ENCODE assay signal across 24 cellular contexts in the genomic region with DNA sequence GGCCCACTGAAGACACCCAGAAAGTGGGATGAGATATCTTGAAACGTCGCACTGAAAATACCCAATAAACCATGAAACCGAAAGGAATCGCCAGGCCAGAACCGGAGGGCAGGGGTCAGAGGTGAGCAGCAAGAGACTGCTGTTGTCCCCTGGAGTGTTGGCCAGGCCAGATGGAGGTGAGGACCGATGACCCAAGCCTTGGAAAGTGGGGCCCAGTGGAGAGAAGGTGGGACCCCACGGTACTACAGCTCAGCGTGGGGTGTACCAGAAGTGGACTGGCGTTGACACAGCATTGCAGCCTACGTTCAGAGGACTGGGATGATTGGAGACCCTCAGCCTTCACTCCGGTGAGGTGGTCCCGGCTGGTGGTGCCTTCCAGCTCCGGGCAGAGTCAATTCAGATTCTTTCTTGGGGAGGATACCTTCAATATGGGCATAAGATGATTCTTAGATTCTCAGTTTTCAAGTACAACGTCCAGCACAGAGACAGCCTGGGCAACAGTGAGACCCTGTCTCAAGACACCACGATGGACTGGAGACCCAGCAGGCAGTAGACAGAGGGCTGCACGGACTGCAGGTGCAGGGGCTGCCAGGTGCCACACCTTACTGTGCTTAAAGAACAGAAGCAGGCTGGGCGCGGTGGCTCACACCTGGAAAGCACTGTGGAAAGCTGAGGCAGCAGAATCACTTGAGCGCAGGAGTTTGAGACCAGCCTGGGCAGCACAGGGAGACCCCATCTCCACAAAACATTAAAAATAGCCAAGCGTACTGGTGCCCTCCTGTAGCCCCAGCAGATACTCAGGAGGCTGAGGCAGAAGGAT. TPM values are rescaled to one million over a fixed set of nuclear protein-coding genes. Genes with fewer than 3 reads are reported as not detected.
DNase-seq lines count a peak whose midpoint lies in the region; ATAC-seq and TF ChIP-seq lines count a peak whose summit lies in the region.
"Had no signal": no experiment of that assay in that cellular context is flagged by ENCODE, and none has a peak within 500 bp of the region (broad histone marks: within the 10 kb centered on the region; RNA-seq: fewer than 3 reads in every experiment).

No MANE protein-coding gene starts in this region.

- WGBS in heart right ventricle, 2 donors, result 97% methylated on average over 20 of the region's 20 CpGs

- no peak overlapping the region for H2AFZ ChIP-seq in osteoblast (ENCODE audit: low read length)

- peak overlapping the region in 1 of 7 donors; percentile 51 for H3K4me3 Mint-ChIP-seq in CD8-positive, alpha-beta memory T cell
- H3K4me3 Mint-ChIP-seq in activated T-helper 17 cell treated with anti-CD3 and anti-CD28 coated beads, Interleukin-2, amount 50 U/mL, for 72 hours, result no peak overlapping the region
- H3K4me3 Mint-ChIP-seq: CD8-positive, alpha-beta T cell had no signal

- H3K27ac ChIP-seq in heart right ventricle (no peak overlapping the region), osteoblast (ENCODE audit: low read depth, low read length) (no peak overlapping the region), caudate nucleus (ENCODE audit: low read depth, low read length) (no peak overlapping the region)
- H3K27ac ChIP-seq in CD8-positive, alpha-beta memory T cell (ENCODE audit: low read depth, low read length), result no peak overlapping the region
- H3K27ac ChIP-seq: A549, HL-60 had no signal

- H4K20me1 ChIP-seq in osteoblast (ENCODE audit: insufficient read depth, low read length), result peaks cover 46% of the 10 kb centered on the region

- H3K27me3 ChIP-seq in heart right ventricle (no peaks in the 10 kb centered on the region), osteoblast (ENCODE audit: insufficient read depth, low read length) (no peaks in the 10 kb centered on the region)
- H3K27me3 ChIP-seq in CD8-positive, alpha-beta memory T cell (ENCODE audit: insufficient read depth, low read length, poor library complexity, severe bottlenecking), result no peaks in the 10 kb centered on the region
- H3K27me3 ChIP-seq: BLaER1 treated with 17β-estradiol and CSF1 and Interleukin-3, amounts not matched to agents 10 nM and 100 nM had no signal

- no peak for ATAC-seq in Right ventricle myocardium inferior
- no peak for ATAC-seq in heart right ventricle
- ATAC-seq in activated T-helper 17 cell treated with anti-CD3 and anti-CD28 coated beads, Interleukin-2, amount 50 U/mL, for 72 hours (replicated peaks), result no peak
- ATAC-seq: A549; CD8-positive, alpha-beta T cell had no signal

- no peaks in the 10 kb centered on the region for H3K9me3 Mint-ChIP-seq in CD8-positive, alpha-beta memory T cell
- H3K9me3 Mint-ChIP-seq in activated T-helper 17 cell treated with anti-CD3 and anti-CD28 coated beads, Interleukin-2, amount 50 U/mL, for 72 hours, result no peaks in the 10 kb centered on the region
- H3K9me3 Mint-ChIP-seq: CD8-positive, alpha-beta T cell had no signal

- H3K27me3 Mint-ChIP-seq in CD8-positive, alpha-beta memory T cell, result no peaks in the 10 kb centered on the region
- H3K27me3 Mint-ChIP-seq in activated T-helper 17 cell treated with anti-CD3 and anti-CD28 coated beads, Interleukin-2, amount 50 U/mL, for 72 hours, result no peaks in the 10 kb centered on the region

- POLR2A ChIA-PET in CD8-positive, alpha-beta memory T cell (lab: Charles Lee), result no interaction called here

- TF ChIP-seq CTCF in heart right ventricle (IDR thresholded peaks at IDR 0.05) (no peak), osteoblast (IDR thresholded peaks at IDR 0.05; ENCODE audit: extremely low read depth, low read depth, low read length) (no peak)

- peak overlapping the region in 5 of 8 donors; percentile 30 to 90 (median 64) for H3K27ac Mint-ChIP-seq in CD8-positive, alpha-beta memory T cell
- peak overlapping the region; percentile 13 for H3K27ac Mint-ChIP-seq in activated T-helper 17 cell treated with anti-CD3 and anti-CD28 coated beads, Interleukin-2, amount 50 U/mL, for 72 hours
- H3K27ac Mint-ChIP-seq: CD8-positive, alpha-beta T cell had no signal

- no peak overlapping the region for H3K4me2 ChIP-seq in osteoblast (ENCODE audit: insufficient read depth, low read length)
- H3K4me2 ChIP-seq: A549, SK-N-SH had no signal

- intact Hi-C loops in Right ventricle myocardium inferior (cut with DNase I), result no loop called here
- intact Hi-C loops in heart right ventricle (cut with DNase I), result no loop called here

- H3K79me2 ChIP-seq in osteoblast (ENCODE audit: insufficient read depth, low read length), result peaks cover 77% of the 10 kb centered on the region

- H3K36me3 Mint-ChIP-seq in CD8-positive, alpha-beta memory T cell, result peaks cover 4 to 59% (median 5%) of the 10 kb centered on the region in 3 donors
- H3K36me3 Mint-ChIP-seq in activated T-helper 17 cell treated with anti-CD3 and anti-CD28 coated beads, Interleukin-2, amount 50 U/mL, for 72 hours (ENCODE audit: low read depth), result peaks cover 68% of the 10 kb centered on the region

- peaks cover 17 to 40% (median 33%) of the 10 kb centered on the region in 9 donors for H3K4me1 ChIP-seq in heart right ventricle
- peaks cover 47% of the 10 kb centered on the region for H3K4me1 ChIP-seq in CD8-positive, alpha-beta memory T cell (ENCODE audit: insufficient read depth, low read length)
- peaks cover 19% of the 10 kb centered on the region for H3K4me1 ChIP-seq in osteoblast (ENCODE audit: insufficient read depth, low read length)
- H3K4me1 ChIP-seq: A549 had no signal

- peaks cover 33 to 52% (median 34%) of the 10 kb centered on the region in 3 donors for H3K4me1 Mint-ChIP-seq in CD8-positive, alpha-beta memory T cell
- peaks cover 21% of the 10 kb centered on the region for H3K4me1 Mint-ChIP-seq in activated T-helper 17 cell treated with anti-CD3 and anti-CD28 coated beads, Interleukin-2, amount 50 U/mL, for 72 hours

- H3K4me3 ChIP-seq in heart right ventricle (no peak overlapping the region), osteoblast (ENCODE audit: insufficient read depth, low read length) (no peak overlapping the region)
- no peak overlapping the region for H3K4me3 ChIP-seq in CD8-positive, alpha-beta memory T cell (ENCODE audit: low read length)
- H3K4me3 ChIP-seq: A549; BLaER1 treated with 17β-estradiol and CSF1 and Interleukin-3, amounts not matched to agents 10 nM and 100 nM had no signal

- CTCF ChIA-PET in CD8-positive, alpha-beta memory T cell (lab: Charles Lee), result interaction anchor here (1.2 to 3.1 kb wide), 2 partner anchors 33 to 38 kb away, joined by 3 to 7 read pairs; a partner anchor contains a TSS

- H3K36me3 ChIP-seq in heart right ventricle, result peaks cover 0 to 60% (median 45%) of the 10 kb centered on the region in 9 donors
- peaks cover 29% of the 10 kb centered on the region for H3K36me3 ChIP-seq in CD8-positive, alpha-beta memory T cell (ENCODE audit: insufficient read depth, low read length)
- H3K36me3 ChIP-seq in osteoblast (ENCODE audit: insufficient read depth, low read length), result peaks cover 44% of the 10 kb centered on the region

- no peaks in the 10 kb centered on the region for H3K9me3 ChIP-seq in heart right ventricle
- no peaks in the 10 kb centered on the region for H3K9me3 ChIP-seq in CD8-positive, alpha-beta memory T cell (ENCODE audit: low read length)
- H3K9me3 ChIP-seq in osteoblast (ENCODE audit: low read depth, low read length), result no peaks in the 10 kb centered on the region
- H3K9me3 ChIP-seq: A549, SK-N-SH had no signal

- DNase-seq in Right ventricle myocardium inferior (ENCODE audit: missing footprints) (peak; percentile 16), heart right ventricle (no peak), osteoblast (ENCODE audit: insufficient read length, low spot score, missing footprints) (peak; percentile 59), caudate nucleus (lab: John Stamatoyannopoulos, UW) (no peak)
- DNase-seq in CD8-positive, alpha-beta memory T cell, result peak in 1 of 5 donors; percentile 3
- no peak for DNase-seq in stimulated activated CD4-positive, alpha-beta T cell treated with anti-CD3 and anti-CD28 coated beads, Interleukin-2, amount 100 ng/mL, for 48 hours
- no peak for DNase-seq in activated CD8-positive, alpha-beta memory T cell treated with anti-CD3 and anti-CD28 coated beads, Interleukin-2, amount 50 U/mL, for 4 hours
- DNase-seq: AML-193, DND-41, HCEC 1CT, NCI-H1092, NCI-H1417 treated with DMSO at 0.1 percent for 48 hours, NCI-H1694 treated with DMSO at 0.1 percent for 48 hours, NCI-H2081, NCI-H2227 treated with DMSO at 0.1 percent for 48 hours, NCI-H526 treated with DMSO at 0.1 percent for 48 hours, RPMI8226, SIG-M5, SK-N-SH had no signal

RNA-seq across cellular contexts. Expression of a gene that starts 23.3 kb away (rescaled TPM):
- total RNA-seq in Right ventricle myocardium inferior (50.4 TPM), heart right ventricle (10 to 100 TPM; 39.1 to 72.8 (median 50.3) TPM), osteoblast (55.7 and 70.6 TPM in 2 replicates)
- polyA plus RNA-seq in heart right ventricle, result 10 to 100 TPM; 43.2 to 55.7 TPM
- total RNA-seq in CD8-positive, alpha-beta memory T cell, result 10 to 100 TPM; 59.4 to 63.8 TPM
- 75.3 TPM for polyA plus RNA-seq in CD8-positive, alpha-beta memory T cell
- 10 to 100 TPM; 61.4 to 62.8 TPM for total RNA-seq in activated T-helper 17 cell treated with anti-CD3 and anti-CD28 coated beads, Interleukin-2, amount 50 U/mL, for 72 hours

RNA-seq across cellular contexts. Expression of a gene that starts 34.0 kb away (rescaled TPM):
- total RNA-seq in Right ventricle myocardium inferior (6.5 TPM), heart right ventricle (1 to 10 TPM; 5.2 to 8.3 (median 6.6) TPM), osteoblast (12.7 and 14.8 TPM in 2 replicates)
- 10 to 100 TPM in 1 of 2 donors, 1 to 10 TPM in 1; 2.4 to 11.9 TPM for polyA plus RNA-seq in heart right ventricle
- 10 to 100 TPM; 16.8 to 19.0 TPM for total RNA-seq in CD8-positive, alpha-beta memory T cell
- 6.9 TPM for polyA plus RNA-seq in CD8-positive, alpha-beta memory T cell
- total RNA-seq in activated T-helper 17 cell treated with anti-CD3 and anti-CD28 coated beads, Interleukin-2, amount 50 U/mL, for 72 hours, result 10 to 100 TPM; 15.8 to 22.3 TPM

Comparison
In these comparisons a context has a peak if more than half of its experiments do, and no peak if none do; other contexts are left out.
1. DNase-seq: peak in Right ventricle myocardium inferior (single experiment) and osteoblast (single experiment); none in heart right ventricle (0 of 2), stimulated activated CD4-positive, alpha-beta T cell treated with anti-CD3 and anti-CD28 coated beads, Interleukin-2, amount 100 ng/mL, for 48 hours (0 of 2), activated CD8-positive, alpha-beta memory T cell treated with anti-CD3 and anti-CD28 coated beads, Interleukin-2, amount 50 U/mL, for 4 hours (single experiment) and caudate nucleus (0 of 61).